Comparison of ENCODE assay signal across 12 cellular contexts in genomic region chr6:134249759-134250602, GRCh38.
DNase-seq lines count a peak whose midpoint lies in the region; ATAC-seq and TF ChIP-seq lines count a peak whose summit lies in the region.
"Had no signal": no experiment of that assay in that cellular context is flagged by ENCODE, and none has a peak within 500 bp of the region (broad histone marks: within the 10 kb centered on the region; RNA-seq: fewer than 3 reads in every experiment).

No MANE protein-coding gene starts in this region.

- no peaks in the 10 kb centered on the region for H3K9me3 ChIP-seq in right lobe of liver
- no peaks in the 10 kb centered on the region for H3K9me3 ChIP-seq in vagina
- H3K9me3 ChIP-seq: esophagus muscularis mucosa had no signal

- WGBS in right lobe of liver (ENCODE audit: insufficient coverage, low coverage, low lambda C conversion rate, missing lambda C conversion rate) = 16% methylated on average over 7 of the region's 7 CpGs

- H3K27me3 Mint-ChIP-seq in natural killer cell treated with Interleukin-12 subunit alpha and Interleukin-12 subunit beta and Interleukin-15 and Interleukin-18, amount 100 ng/mL, for 72 hours = no peaks in the 10 kb centered on the region
- H3K27me3 Mint-ChIP-seq in natural killer cell (ENCODE audit: low read depth in 2 of 2) (peaks cover 0 to 2% of the 10 kb centered on the region in 2 donors), type B pancreatic cell (no peaks in the 10 kb centered on the region)

- no peak for ATAC-seq in natural killer cell treated with Interleukin-12 subunit alpha and Interleukin-12 subunit beta and Interleukin-15 and Interleukin-18, amount 100 ng/mL, for 72 hours
- ATAC-seq in natural killer cell = no peak
- ATAC-seq in right lobe of liver = peak; percentile 66 to 84 (median 76)

- H3K4me3 ChIP-seq in right lobe of liver (no peak overlapping the region), vagina (no peak overlapping the region)
- H3K4me3 ChIP-seq: esophagus muscularis mucosa, SK-N-MC had no signal

- H3K36me3 ChIP-seq in right lobe of liver (no peaks in the 10 kb centered on the region), vagina (no peaks in the 10 kb centered on the region)
- H3K36me3 ChIP-seq: esophagus muscularis mucosa had no signal

- no peak for TF ChIP-seq POLR2A in right lobe of liver (IDR thresholded peaks at IDR 0.05)
- no peak for TF ChIP-seq POLR2A in vagina (IDR thresholded peaks at IDR 0.05)

- H3K4me1 ChIP-seq in right lobe of liver (peaks cover 0 to 24% (median 5%) of the 10 kb centered on the region in 4 donors), vagina (peaks cover 47% of the 10 kb centered on the region)

- peak overlapping the region; percentile 80 to 95 for H3K27ac Mint-ChIP-seq in natural killer cell treated with Interleukin-12 subunit alpha and Interleukin-12 subunit beta and Interleukin-15 and Interleukin-18, amount 100 ng/mL, for 72 hours
- H3K27ac Mint-ChIP-seq in natural killer cell (no peak overlapping the region), type B pancreatic cell (peak overlapping the region; percentile 73)

- TF ChIP-seq CTCF in natural killer cell (IDR thresholded peaks at IDR 0.05) (no peak), right lobe of liver (IDR thresholded peaks at IDR 0.05) (no peak), type B pancreatic cell (conservative IDR thresholded peaks at IDR 0.05) (no peak), vagina (IDR thresholded peaks at IDR 0.05) (no peak)

- peaks cover 14% of the 10 kb centered on the region for H3K36me3 Mint-ChIP-seq in natural killer cell treated with Interleukin-12 subunit alpha and Interleukin-12 subunit beta and Interleukin-15 and Interleukin-18, amount 100 ng/mL, for 72 hours
- no peaks in the 10 kb centered on the region for H3K36me3 Mint-ChIP-seq in natural killer cell
- no peaks in the 10 kb centered on the region for H3K36me3 Mint-ChIP-seq in type B pancreatic cell

- H3K4me1 Mint-ChIP-seq in natural killer cell treated with Interleukin-12 subunit alpha and Interleukin-12 subunit beta and Interleukin-15 and Interleukin-18, amount 100 ng/mL, for 72 hours (ENCODE audit: low read depth in 2 of 2) = peaks cover 39 to 41% of the 10 kb centered on the region in 2 donors
- H3K4me1 Mint-ChIP-seq in natural killer cell = peaks cover 5 to 19% of the 10 kb centered on the region in 2 donors
- H3K4me1 Mint-ChIP-seq in type B pancreatic cell (ENCODE audit: unreplicated experiment) = peaks cover 34% of the 10 kb centered on the region

- H3K9me3 Mint-ChIP-seq in natural killer cell treated with Interleukin-12 subunit alpha and Interleukin-12 subunit beta and Interleukin-15 and Interleukin-18, amount 100 ng/mL, for 72 hours = peaks cover 3% of the 10 kb centered on the region
- H3K9me3 Mint-ChIP-seq in natural killer cell = no peaks in the 10 kb centered on the region
- H3K9me3 Mint-ChIP-seq in type B pancreatic cell = no peaks in the 10 kb centered on the region

- intact Hi-C loops in natural killer cell (cut with micrococcal nuclease) = no loop called here
- intact Hi-C loops in right lobe of liver (cut with DNase I) = no loop called here
- intact Hi-C loops in vagina (cut with DNase I) = no loop called here

- DNase-seq in natural killer cell treated with Interleukin-12 subunit alpha and Interleukin-12 subunit beta and Interleukin-15 and Interleukin-18, amount 100 ng/mL, for 72 hours (ENCODE audit: low spot score) = no peak
- DNase-seq in natural killer cell = no peak
- DNase-seq in astrocyte of the hippocampus (ENCODE audit: low read depth, low spot score) = peak; percentile 33
- no peak for DNase-seq in right lobe of liver
- DNase-seq in type B pancreatic cell (ENCODE audit: extremely low spot score, unreplicated experiment) = no peak
- no peak for DNase-seq in NCI-H446 treated with DMSO at 0.1 percent for 48 hours (lab: John Stamatoyannopoulos, UW)
- DNase-seq in activated T-cell treated with anti-CD3 and anti-CD28 coated beads, Interleukin-2, amount 50 U/mL, for 1 hour = no peak
- DNase-seq in vagina (ENCODE audit: extremely low spot score in 2 of 2) = no peak
- DNase-seq: NCI-H1930; stimulated activated CD4-positive, alpha-beta T cell treated with anti-CD3 and anti-CD28 coated beads, Interleukin-4, amount 100 ng/mL, for 4 hours had no signal

- H3K27me3 ChIP-seq in right lobe of liver = no peaks in the 10 kb centered on the region
- no peaks in the 10 kb centered on the region for H3K27me3 ChIP-seq in vagina
- H3K27me3 ChIP-seq: esophagus muscularis mucosa had no signal

- peak overlapping the region; percentile 76 for H3K4me3 Mint-ChIP-seq in natural killer cell treated with Interleukin-12 subunit alpha and Interleukin-12 subunit beta and Interleukin-15 and Interleukin-18, amount 100 ng/mL, for 72 hours
- no peak overlapping the region for H3K4me3 Mint-ChIP-seq in natural killer cell
- peak overlapping the region; percentile 51 for H3K4me3 Mint-ChIP-seq in type B pancreatic cell

- H3K27ac ChIP-seq in right lobe of liver (peak overlapping the region; percentile 39 to 58 (median 56)), vagina (no peak overlapping the region)
- H3K27ac ChIP-seq: esophagus muscularis mucosa had no signal

Comparison
In these comparisons a context has a peak if more than half of its experiments do, and no peak if none do; other contexts are left out.
1. H3K27ac Mint-ChIP-seq: peak in natural killer cell treated with Interleukin-12 subunit alpha and Interleukin-12 subunit beta and Interleukin-15 and Interleukin-18, amount 100 ng/mL, for 72 hours (2 of 2) and type B pancreatic cell (single experiment); none in natural killer cell (0 of 2).
2. ATAC-seq: peak in right lobe of liver (4 of 4); none in natural killer cell treated with Interleukin-12 subunit alpha and Interleukin-12 subunit beta and Interleukin-15 and Interleukin-18, amount 100 ng/mL, for 72 hours (0 of 2) and natural killer cell (0 of 3).